ENCODE assay signal across 1 cellular context in genomic region chr6:109484161-109484560, GRCh38.
TF ChIP-seq lines count a peak whose summit lies in the region.

No MANE protein-coding gene starts in this region.

TF ChIP-seq in GM23338, 12 proteins besides CTCF, POLR2A, EP300 and RAD21 (continued from another document):
- TF ChIP-seq, protein P1, sequence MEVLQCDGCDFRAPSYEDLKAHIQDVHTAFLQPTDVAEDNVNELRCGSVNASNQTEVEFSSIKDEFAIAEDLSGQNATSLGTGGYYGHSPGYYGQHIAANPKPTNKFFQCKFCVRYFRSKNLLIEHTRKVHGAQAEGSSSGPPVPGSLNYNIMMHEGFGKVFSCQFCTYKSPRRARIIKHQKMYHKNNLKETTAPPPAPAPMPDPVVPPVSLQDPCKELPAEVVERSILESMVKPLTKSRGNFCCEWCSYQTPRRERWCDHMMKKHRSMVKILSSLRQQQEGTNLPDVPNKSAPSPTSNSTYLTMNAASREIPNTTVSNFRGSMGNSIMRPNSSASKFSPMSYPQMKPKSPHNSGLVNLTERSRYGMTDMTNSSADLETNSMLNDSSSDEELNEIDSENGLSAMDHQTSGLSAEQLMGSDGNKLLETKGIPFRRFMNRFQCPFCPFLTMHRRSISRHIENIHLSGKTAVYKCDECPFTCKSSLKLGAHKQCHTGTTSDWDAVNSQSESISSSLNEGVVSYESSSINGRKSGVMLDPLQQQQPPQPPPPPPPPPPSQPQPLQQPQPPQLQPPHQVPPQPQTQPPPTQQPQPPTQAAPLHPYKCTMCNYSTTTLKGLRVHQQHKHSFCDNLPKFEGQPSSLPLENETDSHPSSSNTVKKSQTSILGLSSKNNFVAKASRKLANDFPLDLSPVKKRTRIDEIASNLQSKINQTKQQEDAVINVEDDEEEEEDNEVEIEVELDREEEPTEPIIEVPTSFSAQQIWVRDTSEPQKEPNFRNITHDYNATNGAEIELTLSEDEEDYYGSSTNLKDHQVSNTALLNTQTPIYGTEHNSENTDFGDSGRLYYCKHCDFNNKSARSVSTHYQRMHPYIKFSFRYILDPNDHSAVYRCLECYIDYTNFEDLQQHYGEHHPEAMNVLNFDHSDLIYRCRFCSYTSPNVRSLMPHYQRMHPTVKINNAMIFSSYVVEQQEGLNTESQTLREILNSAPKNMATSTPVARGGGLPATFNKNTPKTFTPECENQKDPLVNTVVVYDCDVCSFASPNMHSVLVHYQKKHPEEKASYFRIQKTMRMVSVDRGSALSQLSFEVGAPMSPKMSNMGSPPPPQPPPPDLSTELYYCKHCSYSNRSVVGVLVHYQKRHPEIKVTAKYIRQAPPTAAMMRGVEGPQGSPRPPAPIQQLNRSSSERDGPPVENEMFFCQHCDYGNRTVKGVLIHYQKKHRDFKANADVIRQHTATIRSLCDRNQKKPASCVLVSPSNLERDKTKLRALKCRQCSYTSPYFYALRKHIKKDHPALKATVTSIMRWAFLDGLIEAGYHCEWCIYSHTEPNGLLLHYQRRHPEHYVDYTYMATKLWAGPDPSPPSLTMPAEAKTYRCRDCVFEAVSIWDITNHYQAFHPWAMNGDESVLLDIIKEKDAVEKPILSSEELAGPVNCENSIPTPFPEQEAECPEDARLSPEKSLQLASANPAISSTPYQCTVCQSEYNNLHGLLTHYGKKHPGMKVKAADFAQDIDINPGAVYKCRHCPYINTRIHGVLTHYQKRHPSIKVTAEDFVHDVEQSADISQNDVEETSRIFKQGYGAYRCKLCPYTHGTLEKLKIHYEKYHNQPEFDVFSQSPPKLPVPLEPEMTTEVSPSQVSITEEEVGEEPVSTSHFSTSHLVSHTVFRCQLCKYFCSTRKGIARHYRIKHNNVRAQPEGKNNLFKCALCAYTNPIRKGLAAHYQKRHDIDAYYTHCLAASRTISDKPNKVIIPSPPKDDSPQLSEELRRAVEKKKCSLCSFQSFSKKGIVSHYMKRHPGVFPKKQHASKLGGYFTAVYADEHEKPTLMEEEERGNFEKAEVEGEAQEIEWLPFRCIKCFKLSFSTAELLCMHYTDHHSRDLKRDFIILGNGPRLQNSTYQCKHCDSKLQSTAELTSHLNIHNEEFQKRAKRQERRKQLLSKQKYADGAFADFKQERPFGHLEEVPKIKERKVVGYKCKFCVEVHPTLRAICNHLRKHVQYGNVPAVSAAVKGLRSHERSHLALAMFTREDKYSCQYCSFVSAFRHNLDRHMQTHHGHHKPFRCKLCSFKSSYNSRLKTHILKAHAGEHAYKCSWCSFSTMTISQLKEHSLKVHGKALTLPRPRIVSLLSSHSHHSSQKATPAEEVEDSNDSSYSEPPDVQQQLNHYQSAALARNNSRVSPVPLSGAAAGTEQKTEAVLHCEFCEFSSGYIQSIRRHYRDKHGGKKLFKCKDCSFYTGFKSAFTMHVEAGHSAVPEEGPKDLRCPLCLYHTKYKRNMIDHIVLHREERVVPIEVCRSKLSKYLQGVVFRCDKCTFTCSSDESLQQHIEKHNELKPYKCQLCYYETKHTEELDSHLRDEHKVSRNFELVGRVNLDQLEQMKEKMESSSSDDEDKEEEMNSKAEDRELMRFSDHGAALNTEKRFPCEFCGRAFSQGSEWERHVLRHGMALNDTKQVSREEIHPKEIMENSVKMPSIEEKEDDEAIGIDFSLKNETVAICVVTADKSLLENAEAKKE (CRISPR knock-in tag; IDR thresholded peaks at IDR 0.05), result no peak
- TF ChIP-seq STAT1 (IDR thresholded peaks at IDR 0.05; ENCODE audit: unreplicated experiment), result no peak
- TF ChIP-seq NANOG (IDR thresholded peaks at IDR 0.05; ENCODE audit: borderline replicate concordance), result no peak
- TF ChIP-seq EZH2 (IDR thresholded peaks at IDR 0.05; ENCODE audit: low read depth, unreplicated experiment), result no peak
- no peak for TF ChIP-seq ZNF114 (CRISPR knock-in tag; IDR thresholded peaks at IDR 0.05)
- no peak for TF ChIP-seq CREB1 (CRISPR knock-in tag; IDR thresholded peaks at IDR 0.05; ENCODE audit: low read depth)
- TF ChIP-seq JUNB (IDR thresholded peaks at IDR 0.05; ENCODE audit: unreplicated experiment), result no peak
- TF ChIP-seq, protein P2, sequence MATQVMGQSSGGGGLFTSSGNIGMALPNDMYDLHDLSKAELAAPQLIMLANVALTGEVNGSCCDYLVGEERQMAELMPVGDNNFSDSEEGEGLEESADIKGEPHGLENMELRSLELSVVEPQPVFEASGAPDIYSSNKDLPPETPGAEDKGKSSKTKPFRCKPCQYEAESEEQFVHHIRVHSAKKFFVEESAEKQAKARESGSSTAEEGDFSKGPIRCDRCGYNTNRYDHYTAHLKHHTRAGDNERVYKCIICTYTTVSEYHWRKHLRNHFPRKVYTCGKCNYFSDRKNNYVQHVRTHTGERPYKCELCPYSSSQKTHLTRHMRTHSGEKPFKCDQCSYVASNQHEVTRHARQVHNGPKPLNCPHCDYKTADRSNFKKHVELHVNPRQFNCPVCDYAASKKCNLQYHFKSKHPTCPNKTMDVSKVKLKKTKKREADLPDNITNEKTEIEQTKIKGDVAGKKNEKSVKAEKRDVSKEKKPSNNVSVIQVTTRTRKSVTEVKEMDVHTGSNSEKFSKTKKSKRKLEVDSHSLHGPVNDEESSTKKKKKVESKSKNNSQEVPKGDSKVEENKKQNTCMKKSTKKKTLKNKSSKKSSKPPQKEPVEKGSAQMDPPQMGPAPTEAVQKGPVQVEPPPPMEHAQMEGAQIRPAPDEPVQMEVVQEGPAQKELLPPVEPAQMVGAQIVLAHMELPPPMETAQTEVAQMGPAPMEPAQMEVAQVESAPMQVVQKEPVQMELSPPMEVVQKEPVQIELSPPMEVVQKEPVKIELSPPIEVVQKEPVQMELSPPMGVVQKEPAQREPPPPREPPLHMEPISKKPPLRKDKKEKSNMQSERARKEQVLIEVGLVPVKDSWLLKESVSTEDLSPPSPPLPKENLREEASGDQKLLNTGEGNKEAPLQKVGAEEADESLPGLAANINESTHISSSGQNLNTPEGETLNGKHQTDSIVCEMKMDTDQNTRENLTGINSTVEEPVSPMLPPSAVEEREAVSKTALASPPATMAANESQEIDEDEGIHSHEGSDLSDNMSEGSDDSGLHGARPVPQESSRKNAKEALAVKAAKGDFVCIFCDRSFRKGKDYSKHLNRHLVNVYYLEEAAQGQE (IDR thresholded peaks at IDR 0.05; ENCODE audit: unreplicated experiment), result no peak
- no peak for TF ChIP-seq POLR2AphosphoS5 (IDR thresholded peaks at IDR 0.05; ENCODE audit: low read depth)
- no peak for TF ChIP-seq EZH2phosphoT487 (IDR thresholded peaks at IDR 0.05; ENCODE audit: unreplicated experiment)
- TF ChIP-seq ZNF331 (CRISPR knock-in tag; IDR thresholded peaks at IDR 0.05; ENCODE audit: low read depth), result no peak
TF ChIP-seq in GM23338: peak in this region for 0.
